In genomic region chr3:43425829-43426228, GRCh38 we compare ENCODE assay signal across 17 cellular contexts.
"Had no signal": no experiment of that assay in that cellular context is flagged by ENCODE, and none has a peak within 500 bp of the region (broad histone marks: within the 10 kb centered on the region; RNA-seq: fewer than 3 reads in every experiment).

No MANE protein-coding gene starts in this region.

- DNase-seq: activated CD4-positive, alpha-beta T cell treated with anti-CD3 and anti-CD28 coated beads for 36 hours; activated CD4-positive, alpha-beta T cell treated with anti-CD3 and anti-CD28 coated beads, Interleukin-2, amount 50 U/mL, for 48 hours; activated naive CD4-positive, alpha-beta T cell; activated naive CD8-positive, alpha-beta T cell treated with anti-CD3 and anti-CD28 coated beads, Interleukin-2, amount 10 ng/mL, durations not matched to agents 7 days and 5 days; activated T-cell treated with anti-CD3 and anti-CD28 coated beads for 4 hours; cortex of kidney; effector CD4-positive, alpha-beta T cell; islet precursor cell; mammary epithelial cell; nephron progenitor cell; occipital lobe; posterior cingulate gyrus; retina had no signal

- H3K4me3 ChIP-seq: skin epidermis, suprapubic skin had no signal

- H3K4me1 ChIP-seq: suprapubic skin had no signal

- H3K27me3 ChIP-seq: suprapubic skin had no signal

- H3K9me3 ChIP-seq: SK-N-SH, suprapubic skin had no signal

- ATAC-seq: activated CD4-positive, alpha-beta T cell treated with anti-CD3 and anti-CD28 coated beads for 36 hours; left lobe of liver had no signal

- H3K36me3 ChIP-seq: suprapubic skin had no signal

- H3K27ac ChIP-seq: skin epidermis, suprapubic skin had no signal
